Comparison of ENCODE assay signal across 8 cellular contexts in the genomic region with DNA sequence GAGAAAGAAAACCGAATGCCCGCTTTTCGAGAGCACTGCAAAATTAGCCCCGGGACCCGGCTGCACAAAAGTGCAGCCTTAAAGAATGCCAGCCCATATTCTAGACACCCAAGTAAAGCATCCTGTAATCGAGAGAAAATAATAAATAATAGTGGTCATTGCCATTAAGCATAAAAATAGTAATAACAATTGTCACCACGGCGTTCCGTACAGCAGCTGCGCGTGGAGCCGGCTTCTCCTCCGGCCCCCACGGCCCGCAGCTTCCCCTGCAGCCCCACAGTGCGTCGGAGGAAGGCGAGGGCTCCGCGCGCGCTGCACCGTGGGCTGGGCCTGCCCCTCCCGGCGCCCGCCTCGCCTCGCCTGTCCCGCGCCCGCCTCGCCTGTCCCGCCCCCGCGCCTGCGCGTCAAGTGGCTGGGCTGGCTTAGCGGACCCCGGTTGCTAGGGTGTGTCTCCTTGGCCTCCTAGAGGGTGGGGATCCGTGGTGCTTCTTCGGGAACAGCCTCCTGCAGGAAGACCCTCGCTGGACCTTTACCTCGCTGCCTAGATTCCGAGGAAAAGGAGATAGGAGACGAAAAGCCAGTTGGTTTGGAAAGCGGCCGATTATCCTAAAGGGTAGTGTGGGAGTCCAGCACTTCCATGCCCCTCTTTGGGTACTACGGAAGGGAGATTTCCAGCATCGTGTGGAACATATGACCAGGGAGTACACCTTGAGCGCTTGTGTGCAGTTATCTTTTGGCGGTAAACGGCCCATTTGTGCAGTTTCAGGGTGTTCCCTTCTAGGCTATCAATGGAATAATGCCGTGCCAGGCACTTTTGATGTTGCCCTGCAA. TPM values are rescaled to one million over a fixed set of nuclear protein-coding genes. Genes with fewer than 3 reads are reported as not detected.
A peak's percentile ranks its signal among the peaks of the same experiment; 100 is the strongest.
DNase-seq lines count a peak whose midpoint lies in the region; ATAC-seq and TF ChIP-seq lines count a peak whose summit lies in the region.

Gene LRRC63 (plus strand): TSS at position 408 of the 831 bp plus-strand sequence. CDS start 1,107 bp downstream, outside the sequence.

- TF ChIP-seq CTCF in chondrocyte (IDR thresholded peaks at IDR 0.05): no peak

- ATAC-seq in HG02798 (IDR thresholded peaks at IDR 0.05; ENCODE audit: poor library complexity, unreplicated experiment): peak; percentile 97

- H3K9me3 Mint-ChIP-seq in chondrocyte (ENCODE audit: low read depth): peaks cover 7% of the 10 kb centered on the region

- peaks cover 11% of the 10 kb centered on the region for H3K4me1 Mint-ChIP-seq in chondrocyte (ENCODE audit: low read depth)

- peaks cover 1% of the 10 kb centered on the region for H3K27me3 Mint-ChIP-seq in chondrocyte (ENCODE audit: low read depth)

- H3K27ac Mint-ChIP-seq in chondrocyte (ENCODE audit: unreplicated experiment): peak within 1 kb of the TSS; percentile 53

- peaks cover 3% of the 10 kb centered on the region for H3K36me3 Mint-ChIP-seq in chondrocyte (ENCODE audit: low read depth)

- DNase-seq in NCI-H2081 (lab: John Stamatoyannopoulos, UW) (peak; percentile 74 to 85), NCI-H2081 treated with DMSO at 0.1 percent for 48 hours (lab: John Stamatoyannopoulos, UW) (no peak), NCI-H1694 treated with DMSO at 0.1 percent for 48 hours (lab: John Stamatoyannopoulos, UW) (peak; percentile 70), chondrocyte (ENCODE audit: low spot score) (no peak), left kidney (ENCODE audit: low read depth, low spot score) (peak; percentile 92)
- DNase-seq in activated CD4-positive, alpha-beta T cell treated with anti-CD3 and anti-CD28 coated beads for 1 hour: peak; percentile 74
- peak; percentile 81 to 90 for DNase-seq in stimulated activated CD4-positive, alpha-beta T cell treated with anti-CD3 and anti-CD28 coated beads, Interleukin-2, amount 100 ng/mL, for 24 hours

- H3K4me3 Mint-ChIP-seq in chondrocyte (ENCODE audit: unreplicated experiment): peak within 1 kb of the TSS; percentile 80

RNA-seq across cellular contexts. Expression of gene LRRC63, which starts in this region (rescaled TPM):
- total RNA-seq in chondrocyte: 0.15 TPM in 1 of 3 replicates, not detected in the others

Comparison
In these comparisons a context has a peak if more than half of its experiments do, and no peak if none do; other contexts are left out.
1. DNase-seq: peak in NCI-H2081 (2 of 2), NCI-H1694 treated with DMSO at 0.1 percent for 48 hours (single experiment), activated CD4-positive, alpha-beta T cell treated with anti-CD3 and anti-CD28 coated beads for 1 hour (single experiment), left kidney (single experiment) and stimulated activated CD4-positive, alpha-beta T cell treated with anti-CD3 and anti-CD28 coated beads, Interleukin-2, amount 100 ng/mL, for 24 hours (2 of 2); none in NCI-H2081 treated with DMSO at 0.1 percent for 48 hours (single experiment) and chondrocyte (single experiment).